12 cellular contexts compared by ENCODE assay signal in genomic region chr7:99096124-99096887, GRCh38. TPM values are rescaled to one million over a fixed set of nuclear protein-coding genes. Genes with fewer than 3 reads are reported as not detected.
DNase-seq lines count a peak whose midpoint lies in the region; ATAC-seq and TF ChIP-seq lines count a peak whose summit lies in the region.
"Had no signal": no experiment of that assay in that cellular context is flagged by ENCODE, and none has a peak within 500 bp of the region (broad histone marks: within the 10 kb centered on the region; RNA-seq: fewer than 3 reads in every experiment).

No MANE protein-coding gene starts in this region.

- H3K9me3 ChIP-seq in mesenchymal stem cell (ENCODE audit: control insufficient read depth, low read length) (no peaks in the 10 kb centered on the region), tibial nerve (peaks cover 0 to 8% (median 0%) of the 10 kb centered on the region in 4 donors)

- H3K4me2 ChIP-seq in mesenchymal stem cell (ENCODE audit: low read length, poor library complexity, severe bottlenecking): no peak overlapping the region

- no peak for TF ChIP-seq POLR2A in tibial nerve (IDR thresholded peaks at IDR 0.05)

- peaks cover 12% of the 10 kb centered on the region for H3K79me1 ChIP-seq in mesenchymal stem cell (replicated peaks; ENCODE audit: low read length, poor library complexity, severe bottlenecking)

- no peak overlapping the region for H3K4me3 ChIP-seq in mesenchymal stem cell (ENCODE audit: insufficient read depth in 1 of 2, low read depth in 1 of 2, low read length in 2 of 2)
- no peak overlapping the region for H3K4me3 ChIP-seq in tibial nerve

- DNase-seq in SW480 (ENCODE audit: low spot score) (peak; percentile 41), epithelial cell of prostate (ENCODE audit: low read depth, low spot score) (no peak), mesenchymal stem cell (peak; percentile 33), tibial nerve (ENCODE audit: low spot score in 2 of 2) (no peak), SKM-1 (lab: John Stamatoyannopoulos, UW; ENCODE audit: unreplicated experiment) (no peak), NCI-H510A (lab: John Stamatoyannopoulos, UW) (no peak), HPDE6-E6E7 (ENCODE audit: extremely low spot score) (no peak)
- DNase-seq: activated T-cell treated with anti-CD3 and anti-CD28 coated beads, Interleukin-2, amount 50 U/mL, for 1 hour; NCI-H1436; stimulated activated naive CD8-positive, alpha-beta T cell treated with anti-CD3 and anti-CD28 coated beads, Interleukin-15, Interleukin-2, amounts not matched to agents 100 U/mL and 50 U/mL, for 24 hours had no signal

- H4K8ac ChIP-seq in mesenchymal stem cell (ENCODE audit: low read length): no peak overlapping the region

- no peak overlapping the region for H2AFZ ChIP-seq in mesenchymal stem cell (ENCODE audit: low read depth, low read length)

- H2BK5ac ChIP-seq in mesenchymal stem cell (ENCODE audit: low read depth, low read length, poor library complexity, severe bottlenecking): no peak overlapping the region

- WGBS in mesenchymal stem cell: 93% methylated on average over 6 of the region's 6 CpGs
- 37 to 39% methylated on average over 6 of the region's 6 CpGs for WGBS in tibial nerve, 2 donors

- no peak overlapping the region for H2BK120ac ChIP-seq in mesenchymal stem cell (ENCODE audit: low read depth, low read length)

- no peak overlapping the region for H2BK15ac ChIP-seq in mesenchymal stem cell (ENCODE audit: low read depth, poor library complexity, severe bottlenecking)

- no peak overlapping the region for H3K18ac ChIP-seq in mesenchymal stem cell (ENCODE audit: low read depth in 1 of 2, low read length in 2 of 2)

- ATAC-seq in GM21515 (IDR thresholded peaks at IDR 0.05; ENCODE audit: unreplicated experiment): no peak
- ATAC-seq: natural killer cell treated with Interleukin-12 subunit alpha and Interleukin-12 subunit beta and Interleukin-15 and Interleukin-18, amount 100 ng/mL, for 72 hours; stimulated activated naive CD8-positive, alpha-beta T cell treated with anti-CD3 and anti-CD28 coated beads, Interleukin-15, Interleukin-2, amounts not matched to agents 100 U/mL and 50 U/mL, for 24 hours had no signal

- H3K27me3 ChIP-seq in mesenchymal stem cell (ENCODE audit: control insufficient read depth in 1 of 2, insufficient read depth in 1 of 2, low read length in 2 of 2): no peaks in the 10 kb centered on the region
- no peaks in the 10 kb centered on the region for H3K27me3 ChIP-seq in tibial nerve

- no peak overlapping the region for H4K91ac ChIP-seq in mesenchymal stem cell (ENCODE audit: low read length)

- TF ChIP-seq CTCF in tibial nerve (IDR thresholded peaks at IDR 0.05): no peak

- no peak overlapping the region for H3K23ac ChIP-seq in mesenchymal stem cell (ENCODE audit: low read length in 2 of 2)

- H3K9ac ChIP-seq in mesenchymal stem cell (ENCODE audit: low read length): no peak overlapping the region

- no peak overlapping the region for H2BK12ac ChIP-seq in mesenchymal stem cell (ENCODE audit: low read length in 2 of 2)

- H2AK5ac ChIP-seq in mesenchymal stem cell (ENCODE audit: low read length, severe bottlenecking): no peak overlapping the region

- TF ChIP-seq EP300 in tibial nerve (IDR thresholded peaks at IDR 0.05): peak; percentile 62 to 78

- H3K4me1 ChIP-seq in mesenchymal stem cell (ENCODE audit: control insufficient read depth, insufficient read depth, low read depth, low read length): peaks cover 5% of the 10 kb centered on the region
- H3K4me1 ChIP-seq in tibial nerve: peaks cover 0 to 76% (median 29%) of the 10 kb centered on the region in 4 donors

- H3K14ac ChIP-seq in mesenchymal stem cell (ENCODE audit: low read length in 2 of 2): no peak overlapping the region

- H3K27ac ChIP-seq in epithelial cell of prostate (peak overlapping the region; percentile 0), mesenchymal stem cell (ENCODE audit: low read length, poor library complexity, severe bottlenecking) (no peak overlapping the region), tibial nerve (peak overlapping the region; percentile 72 to 93 (median 86))

- no peak overlapping the region for H3K4ac ChIP-seq in mesenchymal stem cell (ENCODE audit: low read depth in 1 of 2, low read length in 2 of 2)

- H3K36me3 ChIP-seq in mesenchymal stem cell (ENCODE audit: control insufficient read depth in 1 of 2, insufficient read depth in 2 of 2, low read depth in 1 of 2, low read length in 2 of 2) (no peaks in the 10 kb centered on the region), tibial nerve (no peaks in the 10 kb centered on the region)

RNA-seq across cellular contexts. Expression of gene SMURF1, which starts 47.6 kb away (rescaled TPM):
- 11.8 TPM for polyA plus RNA-seq in mesenchymal stem cell (2013, experiment 1 of 2)
- 12.5 TPM for polyA plus RNA-seq in mesenchymal stem cell (2013, experiment 2 of 2)
- total RNA-seq in tibial nerve: 10 to 100 TPM; 28.2 to 35.4 (median 31.1) TPM

Comparison
In these comparisons a context has a peak if more than half of its experiments do, and no peak if none do; other contexts are left out.
1. DNase-seq: peak in SW480 (single experiment) and mesenchymal stem cell (single experiment); none in epithelial cell of prostate (single experiment), tibial nerve (0 of 2), SKM-1 (single experiment), NCI-H510A (single experiment) and HPDE6-E6E7 (single experiment).